ENCODE assay signal across 8 cellular contexts in the genomic region with DNA sequence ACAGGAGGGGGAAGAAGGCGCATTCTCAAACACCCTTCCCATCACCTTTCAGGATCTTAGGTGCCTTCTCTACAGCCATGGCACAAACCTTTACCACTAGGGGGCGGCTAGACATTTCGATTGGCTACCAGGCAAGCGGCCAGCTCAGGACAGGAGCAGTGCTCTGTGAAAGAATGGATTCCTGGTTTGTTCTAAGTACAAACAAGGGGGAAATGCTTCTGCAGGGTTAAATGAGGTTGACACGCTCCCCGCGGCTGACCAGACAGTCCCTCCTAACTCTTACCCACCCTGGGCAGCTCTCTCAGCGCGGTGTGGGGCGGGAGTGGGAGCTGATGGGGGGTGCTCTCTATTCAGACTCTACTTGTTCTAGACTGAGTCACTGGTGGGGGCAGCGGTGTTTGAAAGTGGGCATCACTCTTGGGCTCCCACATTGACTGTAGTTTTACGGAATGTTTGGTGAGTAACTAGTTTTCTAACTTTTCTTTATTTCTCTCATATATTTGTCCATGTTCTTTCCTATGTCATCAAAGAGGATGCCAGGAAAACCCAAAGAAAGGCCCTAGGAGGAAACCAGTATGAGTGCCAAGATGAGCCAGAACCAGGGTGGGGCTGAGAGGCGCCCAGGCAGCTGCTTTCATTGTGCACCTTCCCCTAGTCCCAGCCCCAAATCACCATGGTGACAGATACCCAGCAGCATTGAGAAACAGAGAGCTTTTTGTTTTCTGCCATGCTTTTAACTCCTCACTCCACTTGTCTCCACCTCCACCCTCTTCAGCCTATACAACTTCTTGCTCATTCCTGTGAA.
DNase-seq lines count a peak whose midpoint lies in the region; ATAC-seq and TF ChIP-seq lines count a peak whose summit lies in the region.

No MANE protein-coding gene starts in this region.

- H3K4me3 Mint-ChIP-seq in naive B cell = no peak overlapping the region

- H3K9ac ChIP-seq in fibroblast of lung (ENCODE audit: insufficient read depth, low read length) = no peak overlapping the region

- no peaks in the 10 kb centered on the region for H3K36me3 Mint-ChIP-seq in naive B cell

- H3K36me3 ChIP-seq in fibroblast of lung (ENCODE audit: control insufficient read depth, insufficient read depth, low read length) (no peaks in the 10 kb centered on the region), tibial artery (no peaks in the 10 kb centered on the region)

- no peaks in the 10 kb centered on the region for H4K20me1 ChIP-seq in fibroblast of lung (ENCODE audit: control insufficient read depth, extremely low read depth, insufficient read depth, low read length)

- H3K27ac Mint-ChIP-seq in naive B cell = no peak overlapping the region

- H3K9me3 ChIP-seq in fibroblast of lung (ENCODE audit: control insufficient read depth, insufficient read depth, low read depth, low read length) (no peaks in the 10 kb centered on the region), tibial artery (no peaks in the 10 kb centered on the region)

- no peaks in the 10 kb centered on the region for H3K79me2 ChIP-seq in fibroblast of lung (ENCODE audit: control insufficient read depth, insufficient read depth, low read length)

- no peak overlapping the region for H3K27ac ChIP-seq in fibroblast of lung (ENCODE audit: insufficient read depth, low read length)
- H3K27ac ChIP-seq in tibial artery = no peak overlapping the region

- no peak overlapping the region for H2AFZ ChIP-seq in fibroblast of lung (ENCODE audit: low read length)

- no peak overlapping the region for H3K4me3 ChIP-seq in fibroblast of lung (replicated peaks in 1 of 4; ENCODE audit: control extremely low read depth in 1 of 4, insufficient read depth in 1 of 4, low read depth in 3 of 4, low read length in 4 of 4)
- no peak overlapping the region for H3K4me3 ChIP-seq in tibial artery

- DNase-seq in DMS153 (lab: John Stamatoyannopoulos, UW) (peak; percentile 44), NCI-H446 treated with DMSO at 0.1 percent for 48 hours (lab: John Stamatoyannopoulos, UW) (peak; percentile 66), fibroblast of lung (ENCODE audit: low read depth in 2 of 2) (peak; percentile 71 to 72), naive B cell (peak; percentile 7), tibial artery (peak; percentile 68)
- peak; percentile 7 for DNase-seq in activated CD4-positive, alpha-beta T cell treated with anti-CD3 and anti-CD28 coated beads, Interleukin-2, amount 50 U/mL, for 1 hour

- peaks cover 12 to 23% (median 17%) of the 10 kb centered on the region in 3 donors for H3K27me3 Mint-ChIP-seq in naive B cell

- H3K27me3 ChIP-seq in fibroblast of lung (ENCODE audit: control insufficient read depth, insufficient read depth, low read length) (no peaks in the 10 kb centered on the region), tibial artery (peaks cover 0 to 4% of the 10 kb centered on the region in 2 donors)

- intact Hi-C loops in tibial artery (cut with DNase I; ENCODE audit: low total_unique reads) = no loop called here

- H3K9me3 Mint-ChIP-seq in naive B cell = peaks cover 0 to 4% (median 0%) of the 10 kb centered on the region in 7 donors

- peak; percentile 91 for ATAC-seq in GM19455 (IDR thresholded peaks at IDR 0.05; ENCODE audit: unreplicated experiment)
- ATAC-seq in HG03469 (IDR thresholded peaks at IDR 0.05; ENCODE audit: unreplicated experiment) = peak; percentile 89
- no peak for ATAC-seq in naive B cell (ENCODE audit: low read depth in 2 of 2)

- TF ChIP-seq CTCF in fibroblast of lung (conservative IDR thresholded peaks at IDR 0.05 in 1 of 2, IDR thresholded peaks at IDR 0.05 in 1 of 2; ENCODE audit: low read depth in 1 of 2, low read length in 2 of 2) (peak; percentile 67 to 89), tibial artery (IDR thresholded peaks at IDR 0.05) (peak; percentile 47 to 55)

- H3K4me1 ChIP-seq in fibroblast of lung (ENCODE audit: control insufficient read depth, extremely low read depth, insufficient read depth, low read length) (no peaks in the 10 kb centered on the region), tibial artery (peaks cover 0 to 6% (median 0%) of the 10 kb centered on the region in 4 donors)

- peaks cover 0 to 7% (median 0%) of the 10 kb centered on the region in 3 donors for H3K4me1 Mint-ChIP-seq in naive B cell

- no peak overlapping the region for H3K4me2 ChIP-seq in fibroblast of lung (ENCODE audit: extremely low read depth, insufficient read depth, low read length)

Comparison
In these comparisons a context has a peak if more than half of its experiments do, and no peak if none do; other contexts are left out.
1. DNase-seq: peak in every context shown above with its lines; median percentile 72 in fibroblast of lung; 68 in tibial artery; 66 in NCI-H446 treated with DMSO at 0.1 percent for 48 hours; 44 in DMS153; 7 in activated CD4-positive, alpha-beta T cell treated with anti-CD3 and anti-CD28 coated beads, Interleukin-2, amount 50 U/mL, for 1 hour; 7 in naive B cell.
2. ATAC-seq: peak in GM19455 (single experiment) and HG03469 (single experiment); none in naive B cell (0 of 2).